1 cellular context compared by ENCODE assay signal in the genomic region with DNA sequence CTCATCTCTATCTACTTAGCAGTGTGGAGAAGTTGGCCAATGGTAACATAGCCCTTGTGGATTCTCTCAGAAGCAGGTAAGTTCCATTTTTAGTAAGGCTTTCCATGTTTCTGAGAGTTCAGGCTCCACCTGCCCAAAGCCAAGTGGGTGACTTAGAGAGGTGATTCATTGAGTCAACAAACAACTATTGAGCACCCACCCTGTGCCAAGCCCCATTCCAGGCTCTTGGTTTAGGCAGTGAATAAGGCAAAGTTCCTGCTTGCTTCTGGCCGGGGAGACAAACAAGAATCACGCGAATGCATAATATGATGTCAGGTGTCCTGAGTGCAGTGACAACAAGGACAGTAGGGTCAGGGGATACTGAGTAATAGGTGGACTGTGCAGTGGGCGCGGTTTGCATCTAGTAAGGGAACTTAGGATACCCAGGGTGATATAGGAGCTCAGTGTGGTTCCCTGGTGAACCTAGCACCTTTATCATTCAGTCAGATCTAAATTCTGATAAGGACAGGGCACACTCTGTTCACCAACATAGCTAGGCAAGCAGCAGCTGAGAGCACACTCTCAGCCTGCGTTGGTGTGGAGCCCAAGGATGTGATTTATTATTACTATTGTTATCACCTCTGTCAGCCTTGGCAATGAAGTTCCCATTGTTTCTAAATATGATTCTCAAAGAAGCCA.
TF ChIP-seq lines count a peak whose summit lies in the region.

No MANE protein-coding gene starts in this region.

TF ChIP-seq in HEK293, 187 proteins besides CTCF, POLR2A, EP300 and RAD21 (continued from another document):
- TF ChIP-seq, protein P1, sequence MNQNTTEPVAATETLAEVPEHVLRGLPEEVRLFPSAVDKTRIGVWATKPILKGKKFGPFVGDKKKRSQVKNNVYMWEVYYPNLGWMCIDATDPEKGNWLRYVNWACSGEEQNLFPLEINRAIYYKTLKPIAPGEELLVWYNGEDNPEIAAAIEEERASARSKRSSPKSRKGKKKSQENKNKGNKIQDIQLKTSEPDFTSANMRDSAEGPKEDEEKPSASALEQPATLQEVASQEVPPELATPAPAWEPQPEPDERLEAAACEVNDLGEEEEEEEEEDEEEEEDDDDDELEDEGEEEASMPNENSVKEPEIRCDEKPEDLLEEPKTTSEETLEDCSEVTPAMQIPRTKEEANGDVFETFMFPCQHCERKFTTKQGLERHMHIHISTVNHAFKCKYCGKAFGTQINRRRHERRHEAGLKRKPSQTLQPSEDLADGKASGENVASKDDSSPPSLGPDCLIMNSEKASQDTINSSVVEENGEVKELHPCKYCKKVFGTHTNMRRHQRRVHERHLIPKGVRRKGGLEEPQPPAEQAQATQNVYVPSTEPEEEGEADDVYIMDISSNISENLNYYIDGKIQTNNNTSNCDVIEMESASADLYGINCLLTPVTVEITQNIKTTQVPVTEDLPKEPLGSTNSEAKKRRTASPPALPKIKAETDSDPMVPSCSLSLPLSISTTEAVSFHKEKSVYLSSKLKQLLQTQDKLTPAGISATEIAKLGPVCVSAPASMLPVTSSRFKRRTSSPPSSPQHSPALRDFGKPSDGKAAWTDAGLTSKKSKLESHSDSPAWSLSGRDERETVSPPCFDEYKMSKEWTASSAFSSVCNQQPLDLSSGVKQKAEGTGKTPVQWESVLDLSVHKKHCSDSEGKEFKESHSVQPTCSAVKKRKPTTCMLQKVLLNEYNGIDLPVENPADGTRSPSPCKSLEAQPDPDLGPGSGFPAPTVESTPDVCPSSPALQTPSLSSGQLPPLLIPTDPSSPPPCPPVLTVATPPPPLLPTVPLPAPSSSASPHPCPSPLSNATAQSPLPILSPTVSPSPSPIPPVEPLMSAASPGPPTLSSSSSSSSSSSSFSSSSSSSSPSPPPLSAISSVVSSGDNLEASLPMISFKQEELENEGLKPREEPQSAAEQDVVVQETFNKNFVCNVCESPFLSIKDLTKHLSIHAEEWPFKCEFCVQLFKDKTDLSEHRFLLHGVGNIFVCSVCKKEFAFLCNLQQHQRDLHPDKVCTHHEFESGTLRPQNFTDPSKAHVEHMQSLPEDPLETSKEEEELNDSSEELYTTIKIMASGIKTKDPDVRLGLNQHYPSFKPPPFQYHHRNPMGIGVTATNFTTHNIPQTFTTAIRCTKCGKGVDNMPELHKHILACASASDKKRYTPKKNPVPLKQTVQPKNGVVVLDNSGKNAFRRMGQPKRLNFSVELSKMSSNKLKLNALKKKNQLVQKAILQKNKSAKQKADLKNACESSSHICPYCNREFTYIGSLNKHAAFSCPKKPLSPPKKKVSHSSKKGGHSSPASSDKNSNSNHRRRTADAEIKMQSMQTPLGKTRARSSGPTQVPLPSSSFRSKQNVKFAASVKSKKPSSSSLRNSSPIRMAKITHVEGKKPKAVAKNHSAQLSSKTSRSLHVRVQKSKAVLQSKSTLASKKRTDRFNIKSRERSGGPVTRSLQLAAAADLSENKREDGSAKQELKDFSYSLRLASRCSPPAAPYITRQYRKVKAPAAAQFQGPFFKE (tag by site-specific recombination; IDR thresholded peaks at IDR 0.05; ENCODE audit: borderline replicate concordance): no peak
- TF ChIP-seq, protein P2, sequence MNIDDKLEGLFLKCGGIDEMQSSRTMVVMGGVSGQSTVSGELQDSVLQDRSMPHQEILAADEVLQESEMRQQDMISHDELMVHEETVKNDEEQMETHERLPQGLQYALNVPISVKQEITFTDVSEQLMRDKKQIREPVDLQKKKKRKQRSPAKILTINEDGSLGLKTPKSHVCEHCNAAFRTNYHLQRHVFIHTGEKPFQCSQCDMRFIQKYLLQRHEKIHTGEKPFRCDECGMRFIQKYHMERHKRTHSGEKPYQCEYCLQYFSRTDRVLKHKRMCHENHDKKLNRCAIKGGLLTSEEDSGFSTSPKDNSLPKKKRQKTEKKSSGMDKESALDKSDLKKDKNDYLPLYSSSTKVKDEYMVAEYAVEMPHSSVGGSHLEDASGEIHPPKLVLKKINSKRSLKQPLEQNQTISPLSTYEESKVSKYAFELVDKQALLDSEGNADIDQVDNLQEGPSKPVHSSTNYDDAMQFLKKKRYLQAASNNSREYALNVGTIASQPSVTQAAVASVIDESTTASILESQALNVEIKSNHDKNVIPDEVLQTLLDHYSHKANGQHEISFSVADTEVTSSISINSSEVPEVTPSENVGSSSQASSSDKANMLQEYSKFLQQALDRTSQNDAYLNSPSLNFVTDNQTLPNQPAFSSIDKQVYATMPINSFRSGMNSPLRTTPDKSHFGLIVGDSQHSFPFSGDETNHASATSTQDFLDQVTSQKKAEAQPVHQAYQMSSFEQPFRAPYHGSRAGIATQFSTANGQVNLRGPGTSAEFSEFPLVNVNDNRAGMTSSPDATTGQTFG (tag by site-specific recombination; IDR thresholded peaks at IDR 0.05; ENCODE audit: borderline replicate concordance): no peak
- TF ChIP-seq ZNF768 (tag by site-specific recombination; IDR thresholded peaks at IDR 0.05) (no peak), ZNF544 (tag by site-specific recombination; IDR thresholded peaks at IDR 0.05) (no peak), ZXDB (tag by site-specific recombination; IDR thresholded peaks at IDR 0.05) (no peak), SCRT2 (tag by site-specific recombination; IDR thresholded peaks at IDR 0.05) (no peak), ZNF610 (tag by site-specific recombination; IDR thresholded peaks at IDR 0.05; ENCODE audit: borderline replicate concordance) (no peak), ZNF707 (tag by site-specific recombination; IDR thresholded peaks at IDR 0.05) (no peak), KLF1 (tag by site-specific recombination; IDR thresholded peaks at IDR 0.05) (peak; percentile 55; the same call in 1 of the 2 replicates)
- TF ChIP-seq, protein P3, sequence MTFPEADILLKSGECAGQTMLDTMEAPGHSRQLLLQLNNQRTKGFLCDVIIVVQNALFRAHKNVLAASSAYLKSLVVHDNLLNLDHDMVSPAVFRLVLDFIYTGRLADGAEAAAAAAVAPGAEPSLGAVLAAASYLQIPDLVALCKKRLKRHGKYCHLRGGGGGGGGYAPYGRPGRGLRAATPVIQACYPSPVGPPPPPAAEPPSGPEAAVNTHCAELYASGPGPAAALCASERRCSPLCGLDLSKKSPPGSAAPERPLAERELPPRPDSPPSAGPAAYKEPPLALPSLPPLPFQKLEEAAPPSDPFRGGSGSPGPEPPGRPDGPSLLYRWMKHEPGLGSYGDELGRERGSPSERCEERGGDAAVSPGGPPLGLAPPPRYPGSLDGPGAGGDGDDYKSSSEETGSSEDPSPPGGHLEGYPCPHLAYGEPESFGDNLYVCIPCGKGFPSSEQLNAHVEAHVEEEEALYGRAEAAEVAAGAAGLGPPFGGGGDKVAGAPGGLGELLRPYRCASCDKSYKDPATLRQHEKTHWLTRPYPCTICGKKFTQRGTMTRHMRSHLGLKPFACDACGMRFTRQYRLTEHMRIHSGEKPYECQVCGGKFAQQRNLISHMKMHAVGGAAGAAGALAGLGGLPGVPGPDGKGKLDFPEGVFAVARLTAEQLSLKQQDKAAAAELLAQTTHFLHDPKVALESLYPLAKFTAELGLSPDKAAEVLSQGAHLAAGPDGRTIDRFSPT (tag by site-specific recombination; IDR thresholded peaks at IDR 0.05): no peak
- TF ChIP-seq, protein P4, sequence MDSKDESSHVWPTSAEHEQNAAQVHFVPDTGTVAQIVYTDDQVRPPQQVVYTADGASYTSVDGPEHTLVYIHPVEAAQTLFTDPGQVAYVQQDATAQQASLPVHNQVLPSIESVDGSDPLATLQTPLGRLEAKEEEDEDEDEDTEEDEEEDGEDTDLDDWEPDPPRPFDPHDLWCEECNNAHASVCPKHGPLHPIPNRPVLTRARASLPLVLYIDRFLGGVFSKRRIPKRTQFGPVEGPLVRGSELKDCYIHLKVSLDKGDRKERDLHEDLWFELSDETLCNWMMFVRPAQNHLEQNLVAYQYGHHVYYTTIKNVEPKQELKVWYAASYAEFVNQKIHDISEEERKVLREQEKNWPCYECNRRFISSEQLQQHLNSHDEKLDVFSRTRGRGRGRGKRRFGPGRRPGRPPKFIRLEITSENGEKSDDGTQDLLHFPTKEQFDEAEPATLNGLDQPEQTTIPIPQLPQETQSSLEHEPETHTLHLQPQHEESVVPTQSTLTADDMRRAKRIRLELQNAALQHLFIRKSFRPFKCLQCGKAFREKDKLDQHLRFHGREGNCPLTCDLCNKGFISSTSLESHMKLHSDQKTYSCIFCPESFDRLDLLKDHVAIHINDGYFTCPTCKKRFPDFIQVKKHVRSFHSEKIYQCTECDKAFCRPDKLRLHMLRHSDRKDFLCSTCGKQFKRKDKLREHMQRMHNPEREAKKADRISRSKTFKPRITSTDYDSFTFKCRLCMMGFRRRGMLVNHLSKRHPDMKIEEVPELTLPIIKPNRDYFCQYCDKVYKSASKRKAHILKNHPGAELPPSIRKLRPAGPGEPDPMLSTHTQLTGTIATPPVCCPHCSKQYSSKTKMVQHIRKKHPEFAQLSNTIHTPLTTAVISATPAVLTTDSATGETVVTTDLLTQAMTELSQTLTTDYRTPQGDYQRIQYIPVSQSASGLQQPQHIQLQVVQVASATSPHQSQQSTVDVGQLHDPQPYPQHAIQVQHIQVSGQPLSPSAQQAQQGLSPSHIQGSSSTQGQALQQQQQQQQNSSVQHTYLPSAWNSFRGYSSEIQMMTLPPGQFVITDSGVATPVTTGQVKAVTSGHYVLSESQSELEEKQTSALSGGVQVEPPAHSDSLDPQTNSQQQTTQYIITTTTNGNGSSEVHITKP (tag by site-specific recombination; IDR thresholded peaks at IDR 0.05): 0 out of 2 replicates have a peak, but pooled peaks have one; percentile 33
